8 cellular contexts compared by ENCODE assay signal in the genomic region with DNA sequence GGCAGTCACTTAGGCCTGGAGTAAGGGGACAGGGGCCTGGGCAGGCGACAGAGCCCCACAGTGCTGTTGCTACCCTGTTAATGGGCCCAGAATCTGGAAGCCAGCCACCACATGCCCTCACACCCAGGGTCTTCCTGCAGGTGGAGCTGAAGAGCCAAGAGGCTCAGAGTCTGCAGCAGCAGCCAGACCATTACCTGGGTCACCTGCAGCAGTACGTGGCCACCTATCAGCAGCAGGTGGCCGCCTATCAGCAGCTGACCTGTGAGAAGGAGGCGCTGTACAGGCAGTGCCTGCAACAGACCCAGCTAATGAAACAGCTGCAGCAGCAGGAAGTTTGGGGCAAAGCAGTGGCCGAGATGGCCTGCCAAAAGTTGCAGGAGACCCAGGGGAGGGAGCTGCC.
DNase-seq lines count a peak whose midpoint lies in the region; ATAC-seq and TF ChIP-seq lines count a peak whose summit lies in the region.
"Not testable (repeated sequence)": the region's sequence is repeated elsewhere in the genome, so short reads cannot be mapped to it uniquely, and the experiment has no call there.

No MANE protein-coding gene starts in this region.

- H3K27me3 Mint-ChIP-seq in nephron progenitor cell (ENCODE audit: low read depth, poor library complexity), result not testable (repeated sequence)

- H3K27ac ChIP-seq in 22Rv1; DOHH2 (ENCODE audit: low read depth, low read length); RWPE2 (ENCODE audit: poor library complexity, severe bottlenecking): not testable (repeated sequence)

- not testable (repeated sequence) for H3K36me3 Mint-ChIP-seq in nephron progenitor cell (ENCODE audit: low read depth)

- H3K27me3 ChIP-seq in DOHH2 (ENCODE audit: control insufficient read depth, low read length); RWPE2 (ENCODE audit: insufficient read depth, poor library complexity, severe bottlenecking): not testable (repeated sequence)

- H3K4me3 Mint-ChIP-seq in nephron progenitor cell, result not testable (repeated sequence)

- H3K79me2 ChIP-seq in DOHH2 (ENCODE audit: control insufficient read depth, low read length), result not testable (repeated sequence)

- TF ChIP-seq EP300 in Ishikawa (IDR thresholded peaks at IDR 0.05; ENCODE audit: borderline replicate concordance), result not testable (repeated sequence)

- DNase-seq in NCI-H2196 (lab: John Stamatoyannopoulos, UW; ENCODE audit: unreplicated experiment), result peak; percentile 18
- not testable (repeated sequence) for DNase-seq in RWPE2 (ENCODE audit: low spot score); astrocyte of the spinal cord (ENCODE audit: low read depth, low spot score); epithelial cell of proximal tubule (ENCODE audit: low read depth); nephron progenitor cell

- H4K20me1 ChIP-seq in DOHH2 (ENCODE audit: control insufficient read depth, insufficient read depth, low read depth, low read length), result not testable (repeated sequence)

- not testable (repeated sequence) for H3K4me1 ChIP-seq in DOHH2 (ENCODE audit: control insufficient read depth, low read length); RWPE2 (ENCODE audit: insufficient read depth, poor library complexity, severe bottlenecking)

- not testable (repeated sequence) for ATAC-seq in RWPE2 (ENCODE audit: low read depth)

- H3K4me1 Mint-ChIP-seq in nephron progenitor cell, result not testable (repeated sequence)

- H3K36me3 ChIP-seq in DOHH2 (ENCODE audit: control insufficient read depth, low read length); RWPE2 (ENCODE audit: low read depth): not testable (repeated sequence)

- not testable (repeated sequence) for H3K9me2 ChIP-seq in DOHH2 (replicated peaks; ENCODE audit: control insufficient read depth, low read length)

- H3K9me3 ChIP-seq in DOHH2 (ENCODE audit: control insufficient read depth, insufficient read depth, low read length); RWPE2 (ENCODE audit: severe bottlenecking): not testable (repeated sequence)

- not testable (repeated sequence) for H3K9me3 Mint-ChIP-seq in nephron progenitor cell

- peak; percentile 65 for TF ChIP-seq CTCF in 22Rv1 (IDR thresholded peaks at IDR 0.05)
- TF ChIP-seq CTCF in DOHH2 (IDR thresholded peaks at IDR 0.05; ENCODE audit: low read depth, low read length, poor library complexity, severe bottlenecking), result peak; percentile 20
- peak; percentile 28 for TF ChIP-seq CTCF in RWPE2 (IDR thresholded peaks at IDR 0.05; ENCODE audit: poor library complexity, severe bottlenecking)
- peak; percentile 25 for TF ChIP-seq CTCF in astrocyte of the spinal cord (IDR thresholded peaks at IDR 0.05; ENCODE audit: low read depth, low read length)
- TF ChIP-seq CTCF in epithelial cell of proximal tubule (conservative IDR thresholded peaks at IDR 0.05; ENCODE audit: low read depth, low read length), result peak; percentile 36
- TF ChIP-seq CTCF in nephron progenitor cell (IDR thresholded peaks at IDR 0.05), result peak; percentile 6

- peak; percentile 45 for TF ChIP-seq RAD21 in Ishikawa (IDR thresholded peaks at IDR 0.05; ENCODE audit: low read depth)

- not testable (repeated sequence) for H3F3A ChIP-seq in DOHH2 (ENCODE audit: control insufficient read depth, insufficient read depth)

- H3K4me2 ChIP-seq in DOHH2 (ENCODE audit: low read length), result not testable (repeated sequence)

- H3K4me3 ChIP-seq in DOHH2 (ENCODE audit: low read length); RWPE2 (ENCODE audit: severe bottlenecking); astrocyte of the spinal cord (ENCODE audit: low read depth, low read length); epithelial cell of proximal tubule (ENCODE audit: low read depth, low read length): not testable (repeated sequence)

- H3K27ac Mint-ChIP-seq in nephron progenitor cell, result not testable (repeated sequence)

- in situ Hi-C loops in astrocyte of the spinal cord (cut with HindIII; ENCODE audit: low sequenced_read_pairs), result not testable (repeated sequence)

Comparison
In these comparisons a context has a peak if more than half of its experiments do, and no peak if none do; other contexts are left out.
1. CTCF ChIP-seq: peak in every context shown above with its lines; median percentile 65 in 22Rv1; 36 in epithelial cell of proximal tubule; 28 in RWPE2; 25 in astrocyte of the spinal cord; 20 in DOHH2; 6 in nephron progenitor cell.